In genomic region chr20:51426879-51427624, GRCh38 we compare ENCODE assay signal across 19 cellular contexts.
A peak's percentile ranks its signal among the peaks of the same experiment; 100 is the strongest.
DNase-seq lines count a peak whose midpoint lies in the region; ATAC-seq and TF ChIP-seq lines count a peak whose summit lies in the region.
"Had no signal": no experiment of that assay in that cellular context is flagged by ENCODE, and none has a peak within 500 bp of the region (broad histone marks: within the 10 kb centered on the region; RNA-seq: fewer than 3 reads in every experiment).

No MANE protein-coding gene starts in this region.

- H3K36me3 ChIP-seq in liver (ENCODE audit: control insufficient read depth in 4 of 4, insufficient read depth in 3 of 4, low read depth in 1 of 4, low read length in 3 of 4) (peaks cover 0 to 10% (median 3%) of the 10 kb centered on the region in 4 donors), MM.1S (replicated peaks; ENCODE audit: insufficient read depth, low read length) (peaks cover 4% of the 10 kb centered on the region; the same call in 1 of the 2 replicates)
- H3K36me3 ChIP-seq: uterus had no signal

- no peaks in the 10 kb centered on the region for H4K20me1 ChIP-seq in MM.1S (ENCODE audit: insufficient read depth, low read length)

- POLR2A ChIA-PET in activated CD8-positive, alpha-beta T cell treated with anti-CD3 and anti-CD28 coated beads for 36 hours (lab: Charles Lee) = no interaction called here

- H3K27me3 ChIP-seq in liver (ENCODE audit: control insufficient read depth in 4 of 4, insufficient read depth in 4 of 4, low read length in 3 of 4) = no peaks in the 10 kb centered on the region
- no peaks in the 10 kb centered on the region for H3K27me3 ChIP-seq in MM.1S (replicated peaks; ENCODE audit: insufficient read depth, low read length)
- H3K27me3 ChIP-seq: uterus had no signal

- peak; percentile 21 for ATAC-seq in activated CD8-positive, alpha-beta T cell treated with anti-CD3 and anti-CD28 coated beads for 36 hours
- peak; percentile 31 for ATAC-seq in stimulated activated naive CD8-positive, alpha-beta T cell treated with anti-CD3 and anti-CD28 coated beads, Interleukin-15, amount 100 ng/mL, for 72 hours
- ATAC-seq: Right ventricle myocardium inferior had no signal

- peaks cover 44% of the 10 kb centered on the region for H3K4me1 Mint-ChIP-seq in activated naive CD4-positive, alpha-beta T cell treated with anti-CD3 and anti-CD28 coated beads, Interleukin-2, amount 10 ng/mL, durations not matched to agents 7 days and 5 days
- H3K4me1 Mint-ChIP-seq in activated CD8-positive, alpha-beta T cell treated with anti-CD3 and anti-CD28 coated beads for 36 hours (ENCODE audit: low read depth) = peaks cover 74% of the 10 kb centered on the region
- peaks cover 85% of the 10 kb centered on the region for H3K4me1 Mint-ChIP-seq in stimulated activated naive CD8-positive, alpha-beta T cell treated with anti-CD3 and anti-CD28 coated beads, Interleukin-15, amount 100 ng/mL, for 72 hours

- no peak overlapping the region for H3K4me2 ChIP-seq in MM.1S (ENCODE audit: low read depth, low read length)
- H3K4me2 ChIP-seq: KMS-11 had no signal

- no peaks in the 10 kb centered on the region for H3K9me2 ChIP-seq in MM.1S (replicated peaks; ENCODE audit: insufficient read depth, low read length)

- H3K36me3 Mint-ChIP-seq in activated naive CD4-positive, alpha-beta T cell treated with anti-CD3 and anti-CD28 coated beads, Interleukin-2, amount 10 ng/mL, durations not matched to agents 7 days and 5 days = peaks cover 57% of the 10 kb centered on the region
- peaks cover 53% of the 10 kb centered on the region for H3K36me3 Mint-ChIP-seq in activated CD8-positive, alpha-beta T cell treated with anti-CD3 and anti-CD28 coated beads for 36 hours (ENCODE audit: low read depth)

- no peaks in the 10 kb centered on the region for H3K9me3 Mint-ChIP-seq in activated naive CD4-positive, alpha-beta T cell treated with anti-CD3 and anti-CD28 coated beads, Interleukin-2, amount 10 ng/mL, durations not matched to agents 7 days and 5 days
- no peaks in the 10 kb centered on the region for H3K9me3 Mint-ChIP-seq in activated CD8-positive, alpha-beta T cell treated with anti-CD3 and anti-CD28 coated beads for 36 hours
- H3K9me3 Mint-ChIP-seq in stimulated activated naive CD8-positive, alpha-beta T cell treated with anti-CD3 and anti-CD28 coated beads, Interleukin-15, amount 100 ng/mL, for 72 hours = no peaks in the 10 kb centered on the region

- no peak overlapping the region for H2AFZ ChIP-seq in MM.1S (ENCODE audit: low read length)

- H3K9me3 ChIP-seq in liver (ENCODE audit: control insufficient read depth in 4 of 4, low read length in 3 of 4) (no peaks in the 10 kb centered on the region), MM.1S (replicated peaks; ENCODE audit: insufficient read depth, low read length) (no peaks in the 10 kb centered on the region)
- H3K9me3 ChIP-seq: uterus had no signal

- H3K27ac ChIP-seq in liver (ENCODE audit: low read depth in 1 of 2, low read length in 2 of 2) (peak overlapping the region; percentile 9), MM.1S (ENCODE audit: low read length) (no peak overlapping the region), coronary artery (peak overlapping the region in 1 of 2 donors; percentile 89)
- H3K27ac ChIP-seq: KMS-11 had no signal

- H3K4me3 ChIP-seq in liver (ENCODE audit: low read depth in 1 of 3, low read length in 3 of 3) (no peak overlapping the region), MM.1S (ENCODE audit: low read length) (no peak overlapping the region), coronary artery (no peak overlapping the region)
- H3K4me3 ChIP-seq: skin epidermis, uterus had no signal

- no peaks in the 10 kb centered on the region for H3K27me3 Mint-ChIP-seq in activated naive CD4-positive, alpha-beta T cell treated with anti-CD3 and anti-CD28 coated beads, Interleukin-2, amount 10 ng/mL, durations not matched to agents 7 days and 5 days
- no peaks in the 10 kb centered on the region for H3K27me3 Mint-ChIP-seq in activated CD8-positive, alpha-beta T cell treated with anti-CD3 and anti-CD28 coated beads for 36 hours
- no peaks in the 10 kb centered on the region for H3K27me3 Mint-ChIP-seq in stimulated activated naive CD8-positive, alpha-beta T cell treated with anti-CD3 and anti-CD28 coated beads, Interleukin-15, amount 100 ng/mL, for 72 hours

- no peak overlapping the region for H3K4me3 Mint-ChIP-seq in activated naive CD4-positive, alpha-beta T cell treated with anti-CD3 and anti-CD28 coated beads, Interleukin-2, amount 10 ng/mL, durations not matched to agents 7 days and 5 days
- H3K4me3 Mint-ChIP-seq in activated CD8-positive, alpha-beta T cell treated with anti-CD3 and anti-CD28 coated beads for 36 hours = no peak overlapping the region
- no peak overlapping the region for H3K4me3 Mint-ChIP-seq in stimulated activated naive CD8-positive, alpha-beta T cell treated with anti-CD3 and anti-CD28 coated beads, Interleukin-15, amount 100 ng/mL, for 72 hours

- peak overlapping the region; percentile 37 for H3K27ac Mint-ChIP-seq in activated naive CD4-positive, alpha-beta T cell treated with anti-CD3 and anti-CD28 coated beads, Interleukin-2, amount 10 ng/mL, durations not matched to agents 7 days and 5 days
- peak overlapping the region; percentile 76 for H3K27ac Mint-ChIP-seq in activated CD8-positive, alpha-beta T cell treated with anti-CD3 and anti-CD28 coated beads for 36 hours
- peak overlapping the region; percentile 77 to 90 for H3K27ac Mint-ChIP-seq in stimulated activated naive CD8-positive, alpha-beta T cell treated with anti-CD3 and anti-CD28 coated beads, Interleukin-15, amount 100 ng/mL, for 72 hours

- no peak for TF ChIP-seq RAD21 in liver (IDR thresholded peaks at IDR 0.05)

- H3K4me1 ChIP-seq in liver (ENCODE audit: control insufficient read depth in 4 of 4, insufficient read depth in 4 of 4, low read length in 3 of 4) (peaks cover 4 to 42% (median 28%) of the 10 kb centered on the region in 4 donors), MM.1S (ENCODE audit: low read length) (no peaks in the 10 kb centered on the region)
- H3K4me1 ChIP-seq: uterus had no signal

- TF ChIP-seq CTCF in activated CD8-positive, alpha-beta T cell treated with anti-CD3 and anti-CD28 coated beads for 36 hours (IDR thresholded peaks at IDR 0.05) = no peak
- TF ChIP-seq CTCF in liver (IDR thresholded peaks at IDR 0.05; ENCODE audit: low read depth, low read length, missing input control) (no peak), MM.1S (IDR thresholded peaks at IDR 0.05; ENCODE audit: low read length) (no peak), coronary artery (IDR thresholded peaks at IDR 0.05) (no peak)

- no peak for DNase-seq in activated naive CD4-positive, alpha-beta T cell treated with anti-CD3 and anti-CD28 coated beads, Interleukin-2, amount 10 ng/mL, durations not matched to agents 7 days and 5 days
- no peak for DNase-seq in activated naive CD4-positive, alpha-beta T cell (lab: John Stamatoyannopoulos, UW)
- DNase-seq in activated CD8-positive, alpha-beta T cell treated with anti-CD3 and anti-CD28 coated beads for 36 hours = peak; percentile 56
- DNase-seq in stimulated activated naive CD8-positive, alpha-beta T cell treated with anti-CD3 and anti-CD28 coated beads, Interleukin-15, amount 100 ng/mL, for 72 hours = no peak
- DNase-seq in NOMO-1 (lab: John Stamatoyannopoulos, UW; ENCODE audit: unreplicated experiment in 2 of 2) = no peak
- no peak for DNase-seq in MM.1S
- DNase-seq in coronary artery (ENCODE audit: low spot score) = no peak
- DNase-seq: ACHN; activated T-cell treated with anti-CD3 and anti-CD28 coated beads, Interleukin-2, amount 50 U/mL, for 1 hour; Calu3; hypothalamus; NCI-H1105 treated with DMSO at 0.1 percent for 48 hours; NCI-H2171 treated with DMSO at 0.1 percent for 48 hours; stimulated activated naive CD4-positive, alpha-beta T cell treated with Interleukin-2 at 50 U/mL for 16 hours; uterus had no signal

- no peaks in the 10 kb centered on the region for H3K79me2 ChIP-seq in MM.1S (ENCODE audit: low read length)

- no peaks in the 10 kb centered on the region for H3F3A ChIP-seq in MM.1S (ENCODE audit: insufficient read depth, low read length)

- CTCF ChIA-PET in activated naive CD4-positive, alpha-beta T cell treated with anti-CD3 and anti-CD28 coated beads, Interleukin-2, amount 10 ng/mL, durations not matched to agents 7 days and 5 days (lab: Charles Lee) = interaction anchor here (1.0 kb wide), 1 partner anchor 10 kb away, joined by 3 read pairs; no protein-coding TSS in a partner anchor
- CTCF ChIA-PET in activated CD8-positive, alpha-beta T cell treated with anti-CD3 and anti-CD28 coated beads for 36 hours (lab: Charles Lee) = no interaction called here

- WGBS in liver = 71% methylated on average over 17 of the region's 17 CpGs

- intact Hi-C loops in activated CD8-positive, alpha-beta T cell treated with anti-CD3 and anti-CD28 coated beads for 36 hours (cut with micrococcal nuclease) = no loop called here

- H3K9ac ChIP-seq in liver (ENCODE audit: low read depth in 1 of 2, low read length in 2 of 2) (no peak overlapping the region), MM.1S (ENCODE audit: low read length) (no peak overlapping the region)
- H3K9ac ChIP-seq: KMS-11 had no signal

TF ChIP-seq in liver, 16 proteins besides CTCF, POLR2A, EP300 and RAD21:
- TF ChIP-seq REST (IDR thresholded peaks at IDR 0.05) = peak; percentile 33
- peak in 1 of 2 donors; percentile 72 for TF ChIP-seq RXRA (IDR thresholded peaks at IDR 0.05)
- no peak for TF ChIP-seq TAF1 (conservative IDR thresholded peaks at IDR 0.05)
- peak in 1 of 2 donors; percentile 53 for TF ChIP-seq HNF4A (conservative IDR thresholded peaks at IDR 0.05)
